ENCODE assay signal across 1 cellular context in the genomic region with DNA sequence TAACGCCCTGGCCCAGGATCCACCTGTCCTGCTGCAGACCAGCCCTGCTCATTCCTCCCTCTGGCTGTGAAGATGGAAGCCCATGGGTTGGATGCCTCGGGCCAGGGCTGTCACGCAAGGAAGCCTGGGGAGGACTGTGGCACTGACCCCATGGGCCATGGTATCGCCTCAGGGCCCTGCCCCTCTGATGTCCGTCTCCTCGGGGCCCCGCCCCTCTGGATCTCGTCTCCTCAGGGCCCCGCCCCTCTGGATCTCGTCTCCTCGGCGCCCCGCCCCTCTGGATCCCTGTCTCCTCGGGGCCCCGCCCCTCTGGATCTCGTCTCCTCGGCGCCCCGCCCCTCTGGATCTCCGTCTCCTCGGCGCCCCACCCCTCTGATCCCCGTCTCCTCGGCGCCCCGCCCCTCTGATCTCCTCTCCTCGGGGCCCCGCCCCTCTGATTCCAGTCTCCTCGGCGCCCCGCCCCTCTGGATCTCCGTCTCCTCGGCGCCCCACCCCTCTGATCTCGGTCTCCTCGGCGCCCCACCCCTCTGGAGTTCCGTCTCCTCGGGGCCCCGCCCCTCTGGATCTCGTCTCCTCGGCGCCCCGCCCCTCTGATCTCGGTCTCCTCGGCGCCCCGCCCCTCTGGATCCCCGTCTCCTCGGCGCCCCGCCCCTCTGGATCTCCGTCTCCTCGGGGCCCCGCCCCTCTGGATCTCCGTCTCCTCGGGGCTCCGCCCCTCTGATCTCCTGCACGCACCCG.
TF ChIP-seq lines count a peak whose summit lies in the region.

No MANE protein-coding gene starts in this region.

TF ChIP-seq in K562, 482 proteins besides CTCF, POLR2A, EP300 and RAD21 (continued from another document):
- TF ChIP-seq, protein P1, sequence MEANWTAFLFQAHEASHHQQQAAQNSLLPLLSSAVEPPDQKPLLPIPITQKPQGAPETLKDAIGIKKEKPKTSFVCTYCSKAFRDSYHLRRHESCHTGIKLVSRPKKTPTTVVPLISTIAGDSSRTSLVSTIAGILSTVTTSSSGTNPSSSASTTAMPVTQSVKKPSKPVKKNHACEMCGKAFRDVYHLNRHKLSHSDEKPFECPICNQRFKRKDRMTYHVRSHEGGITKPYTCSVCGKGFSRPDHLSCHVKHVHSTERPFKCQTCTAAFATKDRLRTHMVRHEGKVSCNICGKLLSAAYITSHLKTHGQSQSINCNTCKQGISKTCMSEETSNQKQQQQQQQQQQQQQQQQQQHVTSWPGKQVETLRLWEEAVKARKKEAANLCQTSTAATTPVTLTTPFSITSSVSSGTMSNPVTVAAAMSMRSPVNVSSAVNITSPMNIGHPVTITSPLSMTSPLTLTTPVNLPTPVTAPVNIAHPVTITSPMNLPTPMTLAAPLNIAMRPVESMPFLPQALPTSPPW (CRISPR knock-in tag; IDR thresholded peaks at IDR 0.05) = peak; percentile 50; the same call in 1 of the 2 replicates
- TF ChIP-seq CBX3 (IDR thresholded peaks at IDR 0.05; ENCODE audit: borderline replicate concordance in 1 of 2, low read length in 2 of 2) (no peak), CBFB (CRISPR knock-in tag; IDR thresholded peaks at IDR 0.05) (no peak), ZNF431 (CRISPR knock-in tag; IDR thresholded peaks at IDR 0.05) (no peak)
